ENCODE assay signal across 22 cellular contexts in the genomic region with DNA sequence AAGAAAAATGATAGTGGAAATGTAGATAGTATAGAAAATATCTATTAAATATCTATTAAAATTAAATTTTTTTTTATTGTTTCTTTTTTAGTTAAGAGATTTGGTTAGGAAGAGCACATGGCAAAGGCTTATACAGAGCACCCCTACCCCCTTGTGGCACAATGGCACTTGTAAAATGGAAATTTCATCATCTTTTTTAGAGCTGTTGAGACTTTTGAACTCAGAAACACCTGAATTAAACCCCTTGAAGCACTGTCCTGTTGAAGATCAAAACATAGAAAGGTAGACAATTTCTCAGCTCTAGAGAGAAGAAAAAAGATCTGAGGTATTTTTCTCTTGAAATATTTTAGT.
DNase-seq lines count a peak whose midpoint lies in the region; ATAC-seq and TF ChIP-seq lines count a peak whose summit lies in the region.
"Had no signal": no experiment of that assay in that cellular context is flagged by ENCODE, and none has a peak within 500 bp of the region (broad histone marks: within the 10 kb centered on the region; RNA-seq: fewer than 3 reads in every experiment).

No MANE protein-coding gene starts in this region.

- H3K9me3 Mint-ChIP-seq in osteocyte (ENCODE audit: unreplicated experiment): peaks cover 18% of the 10 kb centered on the region

- TF ChIP-seq CTCF in GM12872 (IDR thresholded peaks at IDR 0.05; ENCODE audit: insufficient read depth, low read depth, low read length) (0 out of 3 replicates have a peak, but pooled peaks have one; percentile 16), osteocyte (IDR thresholded peaks at IDR 0.05) (peak; percentile 49), left lung (IDR thresholded peaks at IDR 0.05) (no peak)

- H3K4me3 Mint-ChIP-seq in osteocyte (ENCODE audit: unreplicated experiment): no peak overlapping the region
- H3K4me3 Mint-ChIP-seq: activated B cell treated with CpG ODN at 0.5 μM for 24 hours; activated CD4-positive, alpha-beta memory T cell treated with anti-CD3 and anti-CD28 coated beads for 36 hours; naive thymus-derived CD4-positive, alpha-beta T cell; stimulated activated naive CD8-positive, alpha-beta T cell treated with anti-CD3 and anti-CD28 coated beads, Interleukin-15, Interleukin-2, amounts not matched to agents 100 ng/mL and 50 ng/mL, for 24 hours had no signal

- no peaks in the 10 kb centered on the region for H3K27me3 ChIP-seq in left lung
- H3K27me3 ChIP-seq: heart left ventricle, pancreas had no signal

- H3K9me3 ChIP-seq in left lung: peaks cover 0 to 8% of the 10 kb centered on the region in 2 donors
- H3K9me3 ChIP-seq: pancreas had no signal

- DNase-seq in SK-MEL-5 (ENCODE audit: low read depth, low spot score): peak; percentile 68
- no peak for DNase-seq in epithelial cell of prostate (ENCODE audit: low read depth, low spot score)
- DNase-seq in osteocyte (ENCODE audit: extremely low spot score, unreplicated experiment): no peak
- DNase-seq in left lung: no peak
- no peak for DNase-seq in NCI-H1436 (lab: John Stamatoyannopoulos, UW)
- DNase-seq in NCI-H82 treated with DMSO at 0.1 percent for 48 hours (lab: John Stamatoyannopoulos, UW; ENCODE audit: unreplicated experiment): no peak
- no peak for DNase-seq in NCI-H1436 treated with DMSO at 0.1 percent for 48 hours (lab: John Stamatoyannopoulos, UW)
- DNase-seq: activated B cell treated with CpG ODN at 0.5 μM for 24 hours; activated CD4-positive, alpha-beta memory T cell treated with anti-CD3 and anti-CD28 coated beads for 36 hours; activated naive CD4-positive, alpha-beta T cell; amygdala; cerebellar nuclear complex; effector CD8-positive, alpha-beta T cell; heart left ventricle; naive thymus-derived CD4-positive, alpha-beta T cell; NCI-H187; NCI-H510A; pancreas; SHP77 treated with DMSO at 0.1 percent for 48 hours; stimulated activated CD4-positive, alpha-beta T cell treated with anti-CD3 and anti-CD28 coated beads, Interleukin-2, amount 100 ng/mL, for 24 hours had no signal

- H3K27ac Mint-ChIP-seq in osteocyte (ENCODE audit: unreplicated experiment): no peak overlapping the region
- H3K27ac Mint-ChIP-seq: activated B cell treated with CpG ODN at 0.5 μM for 24 hours; activated CD4-positive, alpha-beta memory T cell treated with anti-CD3 and anti-CD28 coated beads for 36 hours; naive thymus-derived CD4-positive, alpha-beta T cell; stimulated activated naive CD8-positive, alpha-beta T cell treated with anti-CD3 and anti-CD28 coated beads, Interleukin-15, Interleukin-2, amounts not matched to agents 100 ng/mL and 50 ng/mL, for 24 hours had no signal

- no peak overlapping the region for H3K4me3 ChIP-seq in left lung
- H3K4me3 ChIP-seq: heart left ventricle, pancreas had no signal

- H3K27me3 Mint-ChIP-seq in osteocyte (ENCODE audit: unreplicated experiment): no peaks in the 10 kb centered on the region
- H3K27me3 Mint-ChIP-seq: activated B cell treated with CpG ODN at 0.5 μM for 24 hours; activated CD4-positive, alpha-beta memory T cell treated with anti-CD3 and anti-CD28 coated beads for 36 hours; naive thymus-derived CD4-positive, alpha-beta T cell; stimulated activated naive CD8-positive, alpha-beta T cell treated with anti-CD3 and anti-CD28 coated beads, Interleukin-15, Interleukin-2, amounts not matched to agents 100 ng/mL and 50 ng/mL, for 24 hours had no signal

- no peaks in the 10 kb centered on the region for H3K4me1 ChIP-seq in left lung
- H3K4me1 ChIP-seq: heart left ventricle, pancreas had no signal

- ATAC-seq in left lung: no peak
- ATAC-seq: heart left ventricle; naive thymus-derived CD4-positive, alpha-beta T cell had no signal

- in situ Hi-C loops in SK-MEL-5 (cut with HindIII; ENCODE audit: low pct_unique_long_range_greater_than_20kb, low sequenced_read_pairs): no loop called here

- no peaks in the 10 kb centered on the region for H3K36me3 Mint-ChIP-seq in osteocyte (ENCODE audit: unreplicated experiment)
- H3K36me3 Mint-ChIP-seq: activated CD4-positive, alpha-beta memory T cell treated with anti-CD3 and anti-CD28 coated beads for 36 hours had no signal

- no peaks in the 10 kb centered on the region for H3K36me3 ChIP-seq in left lung
- H3K36me3 ChIP-seq: heart left ventricle, pancreas had no signal

- intact Hi-C loops in left lung (cut with DNase I): no loop called here

- H3K27ac ChIP-seq in epithelial cell of prostate: peak overlapping the region; percentile 77
- no peak overlapping the region for H3K27ac ChIP-seq in left lung
- H3K27ac ChIP-seq: heart left ventricle had no signal

- peaks cover 23% of the 10 kb centered on the region for H3K4me1 Mint-ChIP-seq in osteocyte (ENCODE audit: unreplicated experiment)
- H3K4me1 Mint-ChIP-seq: activated B cell treated with CpG ODN at 0.5 μM for 24 hours; naive thymus-derived CD4-positive, alpha-beta T cell had no signal

Comparison
In these comparisons a context has a peak if more than half of its experiments do, and no peak if none do; other contexts are left out.
1. CTCF ChIP-seq: peak in GM12872 (single experiment) and osteocyte (single experiment); none in left lung (0 of 2).